ENCODE assay signal across 6 cellular contexts in the genomic region with DNA sequence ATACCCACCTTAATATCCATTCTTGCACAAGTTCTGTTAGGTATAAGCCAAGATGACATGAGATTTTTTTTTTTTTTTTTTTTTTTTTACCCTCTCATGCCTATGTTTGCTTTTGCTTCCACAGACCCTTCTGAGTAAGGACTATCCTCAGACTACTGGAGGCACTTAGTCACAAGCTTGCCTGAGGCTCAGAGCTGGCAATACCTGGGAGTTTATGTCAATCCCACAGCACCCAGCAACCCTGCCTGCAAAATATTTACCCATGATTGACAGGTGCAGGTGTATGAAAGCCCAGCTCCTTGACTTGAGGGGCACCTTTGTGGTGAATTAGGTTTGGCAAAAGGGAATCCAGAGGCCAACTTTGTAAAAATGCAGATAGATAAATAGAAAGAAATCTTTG. TPM values are rescaled to one million over a fixed set of nuclear protein-coding genes. Genes with fewer than 3 reads are reported as not detected.
"Had no signal": no experiment of that assay in that cellular context is flagged by ENCODE, and none has a peak within 500 bp of the region (broad histone marks: within the 10 kb centered on the region; RNA-seq: fewer than 3 reads in every experiment).

No MANE protein-coding gene starts in this region.

RNA-seq across cellular contexts. Expression of gene RNU1-1, which starts 11.7 kb away (rescaled TPM):
- total RNA-seq: osteoblast had no signal
- polyA plus RNA-seq: heart left ventricle, pancreas, sigmoid colon, small intestine, spleen had no signal
